Comparison of ENCODE assay signal across 22 cellular contexts in genomic region chr6:141445928-141446628, GRCh38.
DNase-seq lines count a peak whose midpoint lies in the region; ATAC-seq, FAIRE-seq and TF ChIP-seq lines count a peak whose summit lies in the region.
"Had no signal": no experiment of that assay in that cellular context is flagged by ENCODE, and none has a peak within 500 bp of the region (broad histone marks: within the 10 kb centered on the region; RNA-seq: fewer than 3 reads in every experiment).

No MANE protein-coding gene starts in this region.

- no peak overlapping the region for H4K8ac ChIP-seq in neuronal stem cell (ENCODE audit: low read depth, low read length)

- H2BK12ac ChIP-seq in neuronal stem cell (ENCODE audit: low read length), result no peak overlapping the region

- intact Hi-C loops in OCI-LY7 (cut with micrococcal nuclease; ENCODE audit: unreplicated experiment), result no loop called here

- H3K9me2 ChIP-seq in SK-N-SH (no peaks in the 10 kb centered on the region), OCI-LY7 (ENCODE audit: insufficient read depth, low read length) (no peaks in the 10 kb centered on the region)

- no peak overlapping the region for H3K23ac ChIP-seq in neuronal stem cell (ENCODE audit: low read depth, low read length, poor library complexity)

- ATAC-seq in HG02623 (IDR thresholded peaks at IDR 0.05; ENCODE audit: unreplicated experiment), result no peak
- ATAC-seq: A549 had no signal

- no peak overlapping the region for H3K18ac ChIP-seq in neuronal stem cell (ENCODE audit: low read length)

- H2BK15ac ChIP-seq in neuronal stem cell (ENCODE audit: low read length), result no peak overlapping the region

- H3K27ac Mint-ChIP-seq in HFFc6, result peak overlapping the region; percentile 9; the same call in 1 of the 2 replicates
- H3K27ac Mint-ChIP-seq: B cell, CD14-positive monocyte had no signal

- no peak for FAIRE-seq in HTR-8/SVneo (lab: Jason Lieb, UNC)
- FAIRE-seq: A549 had no signal

- H3K4me1 Mint-ChIP-seq in HFFc6 (ENCODE audit: low read depth), result peaks cover 24% of the 10 kb centered on the region
- H3K4me1 Mint-ChIP-seq: CD14-positive monocyte had no signal

- H2AFZ ChIP-seq in SK-N-SH (ENCODE audit: low read depth) (peak overlapping the region; percentile 2; the same call in 1 of the 2 replicates), fibroblast of lung (ENCODE audit: low read length) (peak overlapping the region; percentile 38), neuronal stem cell (ENCODE audit: low read length) (peak overlapping the region; percentile 46), OCI-LY7 (ENCODE audit: low read length) (no peak overlapping the region)
- H2AFZ ChIP-seq: PC-9 had no signal

- H3K4me3 ChIP-seq in SK-N-SH (ENCODE audit: low read depth in 2 of 2, low read length in 1 of 2), result no peak overlapping the region
- no peak overlapping the region for H3K4me3 ChIP-seq in fibroblast of lung (replicated peaks in 1 of 4; ENCODE audit: control extremely low read depth in 1 of 4, insufficient read depth in 1 of 4, low read depth in 3 of 4, low read length in 4 of 4)
- H3K4me3 ChIP-seq in neuronal stem cell (ENCODE audit: low read length in 2 of 2), result no peak overlapping the region
- H3K4me3 ChIP-seq in OCI-LY7 (ENCODE audit: low read depth, low read length, poor library complexity, severe bottlenecking), result no peak overlapping the region
- H3K4me3 ChIP-seq: A549, HAP-1, PC-9 had no signal

- H2AK5ac ChIP-seq in neuronal stem cell (ENCODE audit: low read depth, low read length), result no peak overlapping the region

- no peak overlapping the region for H2BK5ac ChIP-seq in neuronal stem cell (ENCODE audit: low read length)

- H3K27me3 ChIP-seq in SK-N-SH (ENCODE audit: insufficient read depth), result no peaks in the 10 kb centered on the region
- no peaks in the 10 kb centered on the region for H3K27me3 ChIP-seq in fibroblast of lung (ENCODE audit: control insufficient read depth, insufficient read depth, low read length)
- H3K27me3 ChIP-seq in neuronal stem cell (ENCODE audit: control insufficient read depth in 3 of 3, insufficient read depth in 3 of 3, low read depth in 1 of 3, low read length in 3 of 3), result no peaks in the 10 kb centered on the region

- H4K91ac ChIP-seq in neuronal stem cell (ENCODE audit: low read depth, low read length, poor library complexity), result no peak overlapping the region

- H3K4me1 ChIP-seq in SK-N-SH (ENCODE audit: control insufficient read depth in 1 of 2, insufficient read depth in 2 of 2, low read depth in 1 of 2, low read length in 1 of 2), result peaks cover 0 to 15% of the 10 kb centered on the region in 2 experiments; a peak in 3 of 4 replicates
- no peaks in the 10 kb centered on the region for H3K4me1 ChIP-seq in fibroblast of lung (ENCODE audit: control insufficient read depth, extremely low read depth, insufficient read depth, low read length)
- peaks cover 1 to 7% of the 10 kb centered on the region in 2 donors for H3K4me1 ChIP-seq in neuronal stem cell (ENCODE audit: control insufficient read depth in 2 of 2, insufficient read depth in 1 of 2, low read depth in 1 of 2, low read length in 2 of 2)
- H3K4me1 ChIP-seq in OCI-LY7 (ENCODE audit: insufficient read depth, low read length, poor library complexity, severe bottlenecking), result no peaks in the 10 kb centered on the region

- no peak overlapping the region for H3K4ac ChIP-seq in neuronal stem cell (ENCODE audit: low read length)

- no peaks in the 10 kb centered on the region for H3K9me3 Mint-ChIP-seq in HFFc6

- no peak overlapping the region for H3K4me3 Mint-ChIP-seq in HFFc6
- H3K4me3 Mint-ChIP-seq: B cell, CD14-positive monocyte had no signal

- H3K9ac ChIP-seq in SK-N-SH, result no peak overlapping the region
- H3K9ac ChIP-seq in fibroblast of lung (ENCODE audit: insufficient read depth, low read length), result no peak overlapping the region
- no peak overlapping the region for H3K9ac ChIP-seq in neuronal stem cell (ENCODE audit: low read depth, low read length, poor library complexity)

- H2BK120ac ChIP-seq in neuronal stem cell (ENCODE audit: low read depth, low read length), result no peak overlapping the region

- H3K9me3 ChIP-seq in SK-N-SH (no peaks in the 10 kb centered on the region), fibroblast of lung (ENCODE audit: control insufficient read depth, insufficient read depth, low read depth, low read length) (no peaks in the 10 kb centered on the region), neuronal stem cell (replicated peaks in 1 of 2; ENCODE audit: control insufficient read depth in 2 of 2, insufficient read depth in 1 of 2, low read depth in 1 of 2, low read length in 2 of 2) (no peaks in the 10 kb centered on the region), OCI-LY7 (ENCODE audit: low read length) (no peaks in the 10 kb centered on the region)
- H3K9me3 ChIP-seq: A549, HAP-1 had no signal

- H3F3A ChIP-seq in SK-N-SH (replicated peaks; ENCODE audit: insufficient read depth), result peaks cover 19% of the 10 kb centered on the region

- no peaks in the 10 kb centered on the region for H4K20me1 ChIP-seq in SK-N-SH (ENCODE audit: insufficient read depth)
- no peaks in the 10 kb centered on the region for H4K20me1 ChIP-seq in fibroblast of lung (ENCODE audit: control insufficient read depth, extremely low read depth, insufficient read depth, low read length)
- H4K20me1 ChIP-seq in OCI-LY7 (ENCODE audit: insufficient read depth, low read length), result no peaks in the 10 kb centered on the region

- no peak for DNase-seq in HFFc6
- DNase-seq in SK-N-SH, result no peak
- no peak for DNase-seq in fibroblast of lung (ENCODE audit: low read depth in 2 of 2)
- no peak for DNase-seq in neuronal stem cell (ENCODE audit: low spot score)
- DNase-seq in OCI-LY7 (ENCODE audit: low spot score), result no peak
- DNase-seq in ureter (ENCODE audit: low spot score), result no peak
- DNase-seq in HTR-8/SVneo (ENCODE audit: insufficient read length, low spot score), result no peak
- DNase-seq: EL, GF-D8, Karpas-422, NCI-H187, NCI-H2107, NCI-H446 treated with DMSO at 0.1 percent for 48 hours, NCI-H526 treated with DMSO at 0.1 percent for 48 hours, PC-9, RPMI8226, SHP77 had no signal

- no peaks in the 10 kb centered on the region for H3K79me2 ChIP-seq in SK-N-SH (ENCODE audit: insufficient read depth)
- no peaks in the 10 kb centered on the region for H3K79me2 ChIP-seq in fibroblast of lung (ENCODE audit: control insufficient read depth, insufficient read depth, low read length)
- no peaks in the 10 kb centered on the region for H3K79me2 ChIP-seq in OCI-LY7 (ENCODE audit: insufficient read depth, low read depth, low read length)

- H3K27me3 Mint-ChIP-seq in HFFc6 (ENCODE audit: insufficient read depth), result no peaks in the 10 kb centered on the region

- no peak overlapping the region for H3K27ac ChIP-seq in SK-N-SH (ENCODE audit: low read depth in 2 of 2, low read length in 1 of 2)
- H3K27ac ChIP-seq in fibroblast of lung (ENCODE audit: insufficient read depth, low read length), result no peak overlapping the region
- H3K27ac ChIP-seq in neuronal stem cell (replicated peaks; ENCODE audit: low read length), result no peak overlapping the region
- H3K27ac ChIP-seq in OCI-LY7 (ENCODE audit: low read depth, low read length, poor library complexity, severe bottlenecking), result no peak overlapping the region
- H3K27ac ChIP-seq: A549, PC-9 had no signal

- H3K4me2 ChIP-seq in SK-N-SH (peak overlapping the region; percentile 5; the same call in 1 of the 2 replicates), fibroblast of lung (ENCODE audit: extremely low read depth, insufficient read depth, low read length) (no peak overlapping the region), neuronal stem cell (ENCODE audit: insufficient read depth, low read length, poor library complexity, severe bottlenecking) (no peak overlapping the region), OCI-LY7 (ENCODE audit: low read length) (no peak overlapping the region)
- H3K4me2 ChIP-seq: A549, PC-9 had no signal

- CTCF ChIA-PET in SK-N-SH (lab: Yijun Ruan, JAX), result no interaction called here
- CTCF ChIA-PET in OCI-LY7 (lab: Charles Lee; ENCODE audit: unreplicated experiment), result no interaction called here

- no peak overlapping the region for H3K14ac ChIP-seq in neuronal stem cell (ENCODE audit: low read length)

- peaks cover 5% of the 10 kb centered on the region; the same call in 1 of the 2 replicates for H3K36me3 Mint-ChIP-seq in HFFc6 (ENCODE audit: low read depth)
- H3K36me3 Mint-ChIP-seq: CD14-positive monocyte had no signal

- 51% methylated on average over 3 of the region's 3 CpGs for WGBS in SK-N-SH (ENCODE audit: low lambda C conversion rate)
- no CpG with 5 or more reads among the region's 3 CpGs for WGBS in neuronal stem cell (ENCODE audit: extremely low coverage in 2 of 2, insufficient read length in 2 of 2, insufficient replicate concordance in 1 of 2), 2 donors

- POLR2A ChIA-PET in SK-N-SH (lab: Yijun Ruan, JAX), result no interaction called here
- POLR2A ChIA-PET in OCI-LY7 (lab: Charles Lee), result interaction anchor here (0.7 kb wide), 3 partner anchors 9 to 496 kb away, joined by 3 read pairs; no protein-coding TSS in a partner anchor

- H3K79me1 ChIP-seq in neuronal stem cell (ENCODE audit: low read depth, low read length), result no peaks in the 10 kb centered on the region

- no peak for TF ChIP-seq RAD21 in SK-N-SH (IDR thresholded peaks at IDR 0.05; ENCODE audit: low read length)

- TF ChIP-seq EP300 in SK-N-SH (IDR thresholded peaks at IDR 0.05; ENCODE audit: borderline replicate concordance in 1 of 2, low read depth in 1 of 2, low read length in 1 of 2), result no peak

- no peak for TF ChIP-seq CTCF in HFFc6 (IDR thresholded peaks at IDR 0.05)
- no peak for TF ChIP-seq CTCF in SK-N-SH (IDR thresholded peaks at IDR 0.05)
- no peak for TF ChIP-seq CTCF in fibroblast of lung (conservative IDR thresholded peaks at IDR 0.05 in 1 of 2, IDR thresholded peaks at IDR 0.05 in 1 of 2; ENCODE audit: low read depth in 1 of 2, low read length in 2 of 2)
- TF ChIP-seq CTCF in OCI-LY7 (conservative IDR thresholded peaks at IDR 0.05; ENCODE audit: low read length), result no peak

- BruUV-seq in OCI-LY7 (replicated peaks; lab: Mats Ljungman, UMichigan), result no TSS peak

- H3K36me3 ChIP-seq in SK-N-SH (replicated peaks in 1 of 2; ENCODE audit: control insufficient read depth in 1 of 2, insufficient read depth in 2 of 2, low read length in 1 of 2), result no peaks in the 10 kb centered on the region
- H3K36me3 ChIP-seq in fibroblast of lung (ENCODE audit: control insufficient read depth, insufficient read depth, low read length), result no peaks in the 10 kb centered on the region
- no peaks in the 10 kb centered on the region for H3K36me3 ChIP-seq in neuronal stem cell (replicated peaks in 1 of 2; ENCODE audit: control insufficient read depth in 2 of 2, insufficient read depth in 2 of 2, low read length in 2 of 2)
- no peaks in the 10 kb centered on the region for H3K36me3 ChIP-seq in OCI-LY7 (ENCODE audit: insufficient read depth, low read length)
- H3K36me3 ChIP-seq: HAP-1 had no signal

TF ChIP-seq in SK-N-SH, 30 proteins besides CTCF, POLR2A, EP300 and RAD21 (continues in another document):
- no peak for TF ChIP-seq MEF2A (IDR thresholded peaks at IDR 0.05; ENCODE audit: borderline replicate concordance, low read depth)
- no peak for TF ChIP-seq POLR2AphosphoS5 (IDR thresholded peaks at IDR 0.05; ENCODE audit: low read depth, low read length)
